ENCODE assay signal across 1 cellular context in genomic region chr16:85151603-85152413, GRCh38.
A peak's percentile ranks its signal among the peaks of the same experiment; 100 is the strongest.
TF ChIP-seq lines count a peak whose summit lies in the region.

No MANE protein-coding gene starts in this region.

TF ChIP-seq in GM12878, 131 proteins besides CTCF, POLR2A, EP300 and RAD21 (continued from another document):
- TF ChIP-seq ZNF687 (IDR thresholded peaks at IDR 0.05) (peak; percentile 90), MAX (IDR thresholded peaks at IDR 0.05; ENCODE audit: low read depth, low read length) (peak; percentile 31; the same call in 1 of the 2 replicates), SIN3A (IDR thresholded peaks at IDR 0.05; ENCODE audit: low read depth, low read length) (no peak), USF2 (IDR thresholded peaks at IDR 0.05; ENCODE audit: borderline replicate concordance, low read depth, low read length) (no peak), NFXL1 (IDR thresholded peaks at IDR 0.05; ENCODE audit: borderline replicate concordance) (no peak), TCF7 (IDR thresholded peaks at IDR 0.05; ENCODE audit: borderline replicate concordance) (no peak), RBBP5 (conservative IDR thresholded peaks at IDR 0.05) (no peak), YBX1 (IDR thresholded peaks at IDR 0.05) (no peak), POLR2AphosphoS5 (IDR thresholded peaks at IDR 0.05; ENCODE audit: low read length) (no peak), HDAC2 (IDR thresholded peaks at IDR 0.05) (no peak), LARP7 (IDR thresholded peaks at IDR 0.05) (no peak; the same call in 1 of the 2 replicates), NFIC (IDR thresholded peaks at IDR 0.05; ENCODE audit: low read depth, low read length) (no peak), CBX3 (IDR thresholded peaks at IDR 0.05; ENCODE audit: borderline replicate concordance, low read depth) (no peak), PKNOX1 (IDR thresholded peaks at IDR 0.05) (no peak), MEF2B (IDR thresholded peaks at IDR 0.05; ENCODE audit: partially characterized antibody, poor library complexity, severe bottlenecking) (no peak), REST (IDR thresholded peaks at IDR 0.05; ENCODE audit: low read depth, low read length) (no peak), BCL11A (IDR thresholded peaks at IDR 0.05; ENCODE audit: low read depth, low read length) (no peak), PAX5 (IDR thresholded peaks at IDR 0.05; ENCODE audit: borderline replicate concordance, low read depth, low read length) (peak; percentile 42; the same call in 1 of the 2 replicates), EGR1 (IDR thresholded peaks at IDR 0.05; ENCODE audit: borderline replicate concordance in 1 of 2, low read depth in 2 of 2, low read length in 2 of 2) (no peak; a peak in 1 of 3 replicates), GABPA (IDR thresholded peaks at IDR 0.05; ENCODE audit: low read depth) (no peak), DPF2 (IDR thresholded peaks at IDR 0.05) (peak; percentile 50; the same call in 1 of the 2 replicates), ZNF24 (IDR thresholded peaks at IDR 0.05) (no peak), IKZF1 (conservative IDR thresholded peaks at IDR 0.05) (peak; percentile 44), RELA (IDR thresholded peaks at IDR 0.05; ENCODE audit: borderline replicate concordance, partially characterized antibody) (peak; percentile 15)
